ENCODE assay signal across 23 cellular contexts in genomic region chr12:18923721-18924120, GRCh38.
"Had no signal": no experiment of that assay in that cellular context is flagged by ENCODE, and none has a peak within 500 bp of the region (broad histone marks: within the 10 kb centered on the region; RNA-seq: fewer than 3 reads in every experiment).

No MANE protein-coding gene starts in this region.

- H3K9me3 ChIP-seq: left ventricle myocardium inferior, pancreas, prostate gland, stomach, testis, thyroid gland, transverse colon, upper lobe of left lung, vagina had no signal

- FAIRE-seq: pancreas had no signal

- H3K4me1 ChIP-seq: left ventricle myocardium inferior, pancreas, prostate gland, stomach, testis, thyroid gland, upper lobe of left lung, vagina had no signal

- H3K27ac ChIP-seq: left ventricle myocardium inferior, pancreas, prostate gland, skin epidermis, stomach, testis, thyroid gland, transverse colon, upper lobe of left lung, vagina had no signal

- H3K4me3 ChIP-seq: left ventricle myocardium inferior, lung, pancreas, prostate gland, skin epidermis, stomach, testis, thyroid gland, transverse colon, upper lobe of left lung, vagina had no signal

- DNase-seq: islet precursor cell; left ventricle myocardium inferior; mesendoderm; naive B cell; pancreas; posterior cingulate gyrus; right cardiac atrium; stimulated activated CD4-positive, alpha-beta T cell treated with anti-CD3 and anti-CD28 coated beads, Interleukin-12 subunit alpha, Interleukin-12 subunit beta, amount 100 ng/mL, for 4 hours; stimulated activated CD4-positive, alpha-beta T cell treated with anti-CD3 and anti-CD28 coated beads, Interleukin-15, amount 100 ng/mL, for 24 hours; stimulated activated CD4-positive, alpha-beta T cell treated with anti-CD3 and anti-CD28 coated beads, Interleukin-2, amount 100 ng/mL, for 24 hours; stimulated activated CD4-positive, alpha-beta T cell treated with anti-CD3 and anti-CD28 coated beads, Interleukin-4, amount 100 ng/mL, for 1 hour; stimulated activated naive B cell treated with anti-CD40 and anti-IgM and Interleukin-4, amounts not matched to agents 10 μg/mL and 1 μg/mL and 100 μg/mL, for 72 hours; stimulated activated naive CD8-positive, alpha-beta T cell treated with anti-CD3 and anti-CD28 coated beads, Interleukin-15, Interleukin-2, amounts not matched to agents 100 U/mL and 50 U/mL, for 24 hours; stomach; testis; thyroid gland; transverse colon; upper lobe of left lung had no signal

- ATAC-seq: pancreas; right cardiac atrium; sciatic nerve; stimulated activated naive B cell treated with anti-CD40 and anti-IgM and Interleukin-4, amounts not matched to agents 10 μg/mL and 1 μg/mL and 100 μg/mL, for 72 hours; stimulated activated naive CD8-positive, alpha-beta T cell treated with anti-CD3 and anti-CD28 coated beads, Interleukin-15, Interleukin-2, amounts not matched to agents 100 U/mL and 50 U/mL, for 24 hours had no signal

- H3K36me3 ChIP-seq: left ventricle myocardium inferior, pancreas, prostate gland, stomach, thyroid gland, transverse colon, upper lobe of left lung, vagina had no signal

- H3K27me3 ChIP-seq: pancreas, stomach, testis, thyroid gland, transverse colon, upper lobe of left lung, vagina had no signal
